ENCODE assay signal across 12 cellular contexts in the genomic region with DNA sequence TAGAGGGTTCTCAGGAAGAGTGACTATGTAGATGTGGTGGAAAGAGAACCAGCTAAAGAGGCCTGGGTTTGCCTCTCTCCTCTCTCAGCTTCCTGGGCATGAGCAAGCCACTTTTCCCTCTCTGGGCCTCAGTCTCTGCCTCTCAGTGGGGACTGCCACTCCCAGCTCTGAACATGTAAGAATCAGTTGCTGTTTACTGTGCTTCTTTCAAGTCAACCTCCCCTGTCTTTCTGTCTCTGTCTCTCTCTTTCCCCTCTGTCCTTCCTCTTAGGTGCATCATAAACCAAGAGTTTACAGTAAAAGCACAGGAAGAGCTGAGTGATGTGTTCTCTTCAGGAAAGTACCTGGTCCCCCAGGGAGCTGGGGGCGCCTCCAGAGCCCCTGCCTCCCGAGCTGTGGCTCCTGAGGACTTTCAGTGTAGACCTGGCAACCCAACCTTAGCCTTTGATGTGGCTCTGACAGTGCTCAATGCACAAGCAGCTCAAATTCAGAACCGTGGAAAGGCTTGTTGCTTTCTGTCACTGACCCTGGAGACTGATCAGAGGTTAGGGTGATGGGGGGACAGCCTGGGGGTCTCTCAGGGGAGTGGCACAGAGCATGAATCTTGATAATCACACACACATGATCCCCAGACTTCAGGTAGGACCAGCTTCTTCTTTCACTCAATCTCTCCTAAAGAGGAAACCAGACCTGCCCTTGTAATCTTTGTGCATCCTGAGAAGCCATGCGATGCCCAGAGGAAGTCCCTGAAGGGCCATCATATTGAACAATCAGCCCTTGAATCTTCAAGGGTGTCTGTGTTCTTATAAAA. TPM values are rescaled to one million over a fixed set of nuclear protein-coding genes. Genes with fewer than 3 reads are reported as not detected.
A peak's percentile ranks its signal among the peaks of the same experiment; 100 is the strongest.
DNase-seq lines count a peak whose midpoint lies in the region; ATAC-seq and TF ChIP-seq lines count a peak whose summit lies in the region.
"Had no signal": no experiment of that assay in that cellular context is flagged by ENCODE, and none has a peak within 500 bp of the region (broad histone marks: within the 10 kb centered on the region; RNA-seq: fewer than 3 reads in every experiment).

No MANE protein-coding gene starts in this region.

- H3K9me3 Mint-ChIP-seq in naive thymus-derived CD4-positive, alpha-beta T cell, result no peaks in the 10 kb centered on the region

- POLR2A ChIA-PET in naive thymus-derived CD4-positive, alpha-beta T cell (lab: Charles Lee), result interaction anchor here (0.9 to 1.3 kb wide), 2 partner anchors 59 to 61 kb away, joined by 4 to 5 read pairs; a partner anchor contains a TSS

- CTCF ChIA-PET in naive thymus-derived CD4-positive, alpha-beta T cell (lab: Charles Lee), result no interaction called here

- no peak for TF ChIP-seq CTCF in GM06990 (IDR thresholded peaks at IDR 0.05; ENCODE audit: insufficient read depth, low read length, poor library complexity, severe bottlenecking)
- no peak for TF ChIP-seq CTCF in omental fat pad (IDR thresholded peaks at IDR 0.05)

- H3K4me3 ChIP-seq in GM06990 (replicated peaks; ENCODE audit: low read depth, low read length), result no peak overlapping the region
- H3K4me3 ChIP-seq in naive thymus-derived CD4-positive, alpha-beta T cell (ENCODE audit: low read length), result no peak overlapping the region
- H3K4me3 ChIP-seq: MG63, SJSA1 had no signal

- DNase-seq in GM06990 (ENCODE audit: extremely low read depth, insufficient read length), result peak; percentile 64
- DNase-seq in T-helper 22 cell (ENCODE audit: low read depth), result peak; percentile 22
- peak in 8 of 9 donors; percentile 23 to 75 (median 35) for DNase-seq in naive thymus-derived CD4-positive, alpha-beta T cell
- no peak for DNase-seq in omental fat pad (ENCODE audit: low spot score)
- DNase-seq in RPMI8226, result no peak
- DNase-seq in SKM-1 treated with dmso at 0.1 percent for 144 hours (lab: John Stamatoyannopoulos, UW; ENCODE audit: unreplicated experiment), result no peak
- DNase-seq: MG63 had no signal

- no peaks in the 10 kb centered on the region for H3K9me3 ChIP-seq in naive thymus-derived CD4-positive, alpha-beta T cell (ENCODE audit: control insufficient read depth in 2 of 3, low read length in 3 of 3)
- H3K9me3 ChIP-seq: MG63, SJSA1 had no signal

- intact Hi-C loops in naive thymus-derived CD4-positive, alpha-beta T cell (cut with micrococcal nuclease), result loop anchor here (1.0 to 2.0 kb wide), 5 partner anchors 24 to 299 kb away; a partner anchor contains a TSS

- peak overlapping the region; percentile 25 to 78 (median 64) for H3K4me3 Mint-ChIP-seq in naive thymus-derived CD4-positive, alpha-beta T cell

- H3K4me1 Mint-ChIP-seq in naive thymus-derived CD4-positive, alpha-beta T cell, result peaks cover 21 to 66% (median 35%) of the 10 kb centered on the region in 7 donors

- peak overlapping the region; percentile 55 to 91 (median 83) for H3K27ac Mint-ChIP-seq in naive thymus-derived CD4-positive, alpha-beta T cell

- H3K4me1 ChIP-seq in naive thymus-derived CD4-positive, alpha-beta T cell (ENCODE audit: control insufficient read depth in 2 of 2, insufficient read depth in 2 of 2, low read length in 2 of 2), result peaks cover 5 to 24% of the 10 kb centered on the region in 2 donors
- H3K4me1 ChIP-seq: SJSA1 had no signal

- H3K36me3 ChIP-seq in GM06990 (ENCODE audit: control insufficient read depth, insufficient read depth, low read length), result no peaks in the 10 kb centered on the region
- no peaks in the 10 kb centered on the region for H3K36me3 ChIP-seq in naive thymus-derived CD4-positive, alpha-beta T cell (ENCODE audit: control insufficient read depth in 2 of 3, insufficient read depth in 3 of 3, low read length in 3 of 3)
- H3K36me3 ChIP-seq: MG63, SJSA1 had no signal

- H3K36me3 Mint-ChIP-seq in naive thymus-derived CD4-positive, alpha-beta T cell, result peaks cover 0 to 3% (median 0%) of the 10 kb centered on the region in 5 donors

- no peaks in the 10 kb centered on the region for H3K27me3 Mint-ChIP-seq in naive thymus-derived CD4-positive, alpha-beta T cell

- ATAC-seq in HG02610 (IDR thresholded peaks at IDR 0.05; ENCODE audit: unreplicated experiment), result peak; percentile 87
- peak; percentile 80 for ATAC-seq in naive thymus-derived CD4-positive, alpha-beta T cell
- ATAC-seq in omental fat pad (ENCODE audit: low FRiP score), result no peak
- no peak for ATAC-seq in HG02973 (IDR thresholded peaks at IDR 0.05; ENCODE audit: unreplicated experiment)

- H3K27ac ChIP-seq in naive thymus-derived CD4-positive, alpha-beta T cell (ENCODE audit: low read depth, low read length), result peak overlapping the region; percentile 24
- H3K27ac ChIP-seq: SJSA1 had no signal

- H3K27me3 ChIP-seq in GM06990 (replicated peaks; ENCODE audit: control insufficient read depth, insufficient read depth, low read length), result no peaks in the 10 kb centered on the region; the same call in none of the 2 replicates
- H3K27me3 ChIP-seq in naive thymus-derived CD4-positive, alpha-beta T cell (ENCODE audit: control insufficient read depth in 2 of 2, insufficient read depth in 2 of 2, low read length in 2 of 2), result no peaks in the 10 kb centered on the region
- H3K27me3 ChIP-seq: MG63 had no signal

RNA-seq across cellular contexts. Expression of a gene that starts 59.4 kb away (rescaled TPM):
- total RNA-seq in naive thymus-derived CD4-positive, alpha-beta T cell, result 100 to 1,000 TPM in 1 of 5 experiments, 10 to 100 TPM in 4; 19.3 to 129 (median 31.5) TPM
- polyA plus RNA-seq in naive thymus-derived CD4-positive, alpha-beta T cell, result 10 to 100 TPM; 35.4 to 86.2 TPM
- 1 to 10 TPM; 3.2 to 7.1 (median 6.6) TPM for total RNA-seq in omental fat pad
- total RNA-seq: glomerular endothelial cell, SJSA1 had no signal
- polyA plus RNA-seq: BJ had no signal

Comparison
In these comparisons a context has a peak if more than half of its experiments do, and no peak if none do; other contexts are left out.
1. DNase-seq: peak in GM06990 (single experiment), T-helper 22 cell (single experiment) and naive thymus-derived CD4-positive, alpha-beta T cell (8 of 9); none in omental fat pad (single experiment), RPMI8226 (single experiment) and SKM-1 treated with dmso at 0.1 percent for 144 hours (single experiment).
2. ATAC-seq: peak in HG02610 (single experiment) and naive thymus-derived CD4-positive, alpha-beta T cell (single experiment); none in omental fat pad (single experiment) and HG02973 (single experiment).